Comparison of ENCODE assay signal across 18 cellular contexts in genomic region chr2:226176298-226176984, GRCh38.
DNase-seq lines count a peak whose midpoint lies in the region; ATAC-seq, FAIRE-seq and TF ChIP-seq lines count a peak whose summit lies in the region.
"Had no signal": no experiment of that assay in that cellular context is flagged by ENCODE, and none has a peak within 500 bp of the region (broad histone marks: within the 10 kb centered on the region; RNA-seq: fewer than 3 reads in every experiment).

No MANE protein-coding gene starts in this region.

- peaks cover 11% of the 10 kb centered on the region for H3K9me3 Mint-ChIP-seq in activated T-helper 17 cell treated with anti-CD3 and anti-CD28 coated beads, Interleukin-2, amount 50 U/mL, for 72 hours

- H3K9me3 ChIP-seq in thyroid gland = no peaks in the 10 kb centered on the region
- H3K9me3 ChIP-seq: Caco-2 had no signal

- H3K36me3 ChIP-seq in bronchial epithelial cell (ENCODE audit: control insufficient read depth, insufficient read depth, low read length) (no peaks in the 10 kb centered on the region), thyroid gland (no peaks in the 10 kb centered on the region)

- H3K36me3 Mint-ChIP-seq in activated T-helper 17 cell treated with anti-CD3 and anti-CD28 coated beads, Interleukin-2, amount 50 U/mL, for 72 hours (ENCODE audit: low read depth) = no peaks in the 10 kb centered on the region

- H3K4me1 ChIP-seq in thyroid gland = peaks cover 5 to 28% of the 10 kb centered on the region in 2 donors
- H3K4me1 ChIP-seq: A549, Caco-2 had no signal

- TF ChIP-seq CTCF in bronchial epithelial cell (IDR thresholded peaks at IDR 0.05; ENCODE audit: insufficient read depth, low read length, severe bottlenecking) (no peak), fibroblast of villous mesenchyme (IDR thresholded peaks at IDR 0.05; ENCODE audit: insufficient read depth, low read depth, low read length) (no peak), thyroid gland (IDR thresholded peaks at IDR 0.05) (no peak)

- FAIRE-seq in bronchial epithelial cell (lab: Jason Lieb, UNC) (no peak), urothelium cell line (lab: Jason Lieb, UNC) (no peak)
- FAIRE-seq: A549, D721Med, G401.6, GM12891, GM19239 had no signal

- intact Hi-C loops in thyroid gland (cut with DNase I) = no loop called here

- H3K27me3 ChIP-seq in bronchial epithelial cell (ENCODE audit: control insufficient read depth, insufficient read depth, low read length) (no peaks in the 10 kb centered on the region), thyroid gland (no peaks in the 10 kb centered on the region)

- H3K27ac Mint-ChIP-seq in activated T-helper 17 cell treated with anti-CD3 and anti-CD28 coated beads, Interleukin-2, amount 50 U/mL, for 72 hours = no peak overlapping the region
- H3K27ac Mint-ChIP-seq: CD4-positive, alpha-beta T cell; HFFc6 had no signal

- ATAC-seq in activated T-helper 17 cell treated with anti-CD3 and anti-CD28 coated beads, Interleukin-2, amount 50 U/mL, for 72 hours (replicated peaks) = no peak
- ATAC-seq in HG03159 (IDR thresholded peaks at IDR 0.05; ENCODE audit: unreplicated experiment) = no peak
- ATAC-seq: A549 had no signal

- H3K4me1 Mint-ChIP-seq in activated T-helper 17 cell treated with anti-CD3 and anti-CD28 coated beads, Interleukin-2, amount 50 U/mL, for 72 hours = no peaks in the 10 kb centered on the region

- H3K27me3 Mint-ChIP-seq in activated T-helper 17 cell treated with anti-CD3 and anti-CD28 coated beads, Interleukin-2, amount 50 U/mL, for 72 hours = peaks cover 7% of the 10 kb centered on the region

- no peak overlapping the region for H3K4me3 Mint-ChIP-seq in activated T-helper 17 cell treated with anti-CD3 and anti-CD28 coated beads, Interleukin-2, amount 50 U/mL, for 72 hours
- H3K4me3 Mint-ChIP-seq: CD4-positive, alpha-beta T cell; HFFc6 had no signal

- H3K27ac ChIP-seq in thyroid gland = peak overlapping the region in 2 of 3 donors; percentile 9 to 87
- H3K27ac ChIP-seq: A549, C4-2B had no signal

- no peak for TF ChIP-seq POLR2A in thyroid gland (IDR thresholded peaks at IDR 0.05)

- no peak overlapping the region for H3K4me3 ChIP-seq in bronchial epithelial cell (ENCODE audit: low read depth, low read length)
- no peak overlapping the region for H3K4me3 ChIP-seq in fibroblast of villous mesenchyme (ENCODE audit: low read depth, low read length)
- no peak overlapping the region for H3K4me3 ChIP-seq in thyroid gland (replicated peaks in 1 of 3)
- H3K4me3 ChIP-seq: A549 had no signal

- WGBS in thyroid gland, 2 donors = 72 to 77% methylated on average over 3 of the region's 3 CpGs

- peak; percentile 13 for DNase-seq in OCI-M1 (lab: John Stamatoyannopoulos, UW)
- peak; percentile 68 for DNase-seq in bronchial epithelial cell (ENCODE audit: low read depth)
- DNase-seq in fibroblast of villous mesenchyme (ENCODE audit: low read depth) = peak; percentile 52
- DNase-seq in thyroid gland = no peak
- no peak for DNase-seq in urothelium cell line (ENCODE audit: low spot score)
- DNase-seq: AML-193; Caco-2; CD4-positive, alpha-beta T cell; HCEC 1CT; HFFc6 had no signal

Comparison
In these comparisons a context has a peak if more than half of its experiments do, and no peak if none do; other contexts are left out.
1. DNase-seq: peak in OCI-M1 (single experiment), bronchial epithelial cell (single experiment) and fibroblast of villous mesenchyme (single experiment); none in thyroid gland (0 of 2) and urothelium cell line (single experiment).